Comparison of ENCODE assay signal across 19 cellular contexts in genomic region chr5:143251946-143252345, GRCh38.
DNase-seq lines count a peak whose midpoint lies in the region; ATAC-seq and TF ChIP-seq lines count a peak whose summit lies in the region.
"Had no signal": no experiment of that assay in that cellular context is flagged by ENCODE, and none has a peak within 500 bp of the region (broad histone marks: within the 10 kb centered on the region; RNA-seq: fewer than 3 reads in every experiment).

No MANE protein-coding gene starts in this region.

- H3K14ac ChIP-seq in IMR-90 (replicated peaks; ENCODE audit: low read depth, low read length), result no peak overlapping the region

- no peak overlapping the region for H3K56ac ChIP-seq in IMR-90 (ENCODE audit: extremely low read depth, insufficient read depth, low read length)

- H2AK5ac ChIP-seq in IMR-90 (ENCODE audit: low read depth, low read length), result no peak overlapping the region

- intact Hi-C loops in IMR-90 (cut with micrococcal nuclease), result no loop called here
- intact Hi-C loops in Right ventricle myocardium superior (cut with DNase I), result no loop called here

- no peaks in the 10 kb centered on the region for H3K27me3 Mint-ChIP-seq in stimulated activated naive B cell treated with anti-CD40 and anti-IgM and Interleukin-4, amounts not matched to agents 10 μg/mL and 1 μg/mL and 100 μg/mL, for 72 hours

- H3K9me1 ChIP-seq in IMR-90 (ENCODE audit: insufficient read depth, low read length), result peaks cover 8% of the 10 kb centered on the region

- no peaks in the 10 kb centered on the region for H4K20me1 ChIP-seq in IMR-90 (ENCODE audit: insufficient read depth, low read length)

- TF ChIP-seq RAD21 in IMR-90 (IDR thresholded peaks at IDR 0.05; ENCODE audit: low read length), result no peak

- H3K27me3 ChIP-seq in IMR-90 (ENCODE audit: control insufficient read depth, insufficient read depth, low read length), result no peaks in the 10 kb centered on the region

- no peaks in the 10 kb centered on the region for H3K36me3 Mint-ChIP-seq in stimulated activated naive B cell treated with anti-CD40 and anti-IgM and Interleukin-4, amounts not matched to agents 10 μg/mL and 1 μg/mL and 100 μg/mL, for 72 hours
- H3K36me3 Mint-ChIP-seq: CD14-positive monocyte had no signal

- no peak overlapping the region for H2AK9ac ChIP-seq in IMR-90 (replicated peaks; ENCODE audit: low read depth, low read length, poor library complexity)

- 0 out of 2 replicates have a peak overlapping the region, but pooled peaks have one; percentile 3 for H2BK120ac ChIP-seq in IMR-90 (ENCODE audit: low read depth, low read length)

- no peak for TF ChIP-seq CTCF in IMR-90 (conservative IDR thresholded peaks at IDR 0.05; ENCODE audit: low read depth, low read length)

- no peak overlapping the region for H3K9ac ChIP-seq in IMR-90 (ENCODE audit: low read depth, low read length)

- H3K4me2 ChIP-seq in IMR-90 (ENCODE audit: low read depth, low read length), result no peak overlapping the region
- H3K4me2 ChIP-seq: PC-9 had no signal

- H3K9me3 ChIP-seq in IMR-90 (ENCODE audit: control insufficient read depth, insufficient read depth, low read length), result no peaks in the 10 kb centered on the region
- H3K9me3 ChIP-seq: Caco-2 had no signal

- dilution Hi-C loops in IMR-90 (cut with HindIII; ENCODE audit: low sequenced_read_pairs, unreplicated experiment), result no loop called here

- TF ChIP-seq POLR2A in IMR-90 (IDR thresholded peaks at IDR 0.05; ENCODE audit: low read depth, low read length), result no peak

- DNase-seq in IMR-90 (no peak), Right ventricle myocardium superior (no peak), NCI-H146 (lab: John Stamatoyannopoulos, UW) (no peak)
- no peak for DNase-seq in stimulated activated naive B cell treated with anti-CD40 and anti-IgM and Interleukin-4, amounts not matched to agents 10 μg/mL and 1 μg/mL and 100 μg/mL, for 72 hours
- DNase-seq: ACHN, AML-193, Caco-2, DMS153, H9, NCI-H1417 treated with DMSO at 0.1 percent for 48 hours, NCI-H2081, NCI-H510A, NCI-H774, PC-9 had no signal

- H3K27ac Mint-ChIP-seq in stimulated activated naive B cell treated with anti-CD40 and anti-IgM and Interleukin-4, amounts not matched to agents 10 μg/mL and 1 μg/mL and 100 μg/mL, for 72 hours, result peak overlapping the region; percentile 59
- H3K27ac Mint-ChIP-seq: T-helper 2 cell treated with Interferon-gamma antibody and Interleukin-4, amounts not matched to agents 5 μg/mL and 100 μg/mL, for 36 hours had no signal

- no peak overlapping the region for H2AFZ ChIP-seq in IMR-90 (replicated peaks; ENCODE audit: low read length, poor library complexity)
- H2AFZ ChIP-seq: PC-9 had no signal

- H2BK20ac ChIP-seq in IMR-90 (ENCODE audit: low read depth, low read length), result peak overlapping the region; percentile 9; the same call in 1 of the 2 replicates

- CTCF ChIA-PET in IMR-90 (lab: Yijun Ruan, JAX), result no interaction called here

- H4K8ac ChIP-seq in IMR-90 (ENCODE audit: low read depth in 2 of 2, low read length in 2 of 2), result no peak overlapping the region

- H2BK15ac ChIP-seq in IMR-90 (ENCODE audit: low read depth, low read length), result no peak overlapping the region

- H3K4ac ChIP-seq in IMR-90 (ENCODE audit: low read depth, low read length), result no peak overlapping the region

- BruUV-seq in IMR-90 (replicated peaks; lab: Mats Ljungman, UMichigan), result no TSS peak

- no peaks in the 10 kb centered on the region for H3K36me3 ChIP-seq in IMR-90 (ENCODE audit: control insufficient read depth, insufficient read depth, low read length)

- H3K27ac ChIP-seq in IMR-90 (ENCODE audit: insufficient read depth, low read length), result no peak overlapping the region
- H3K27ac ChIP-seq: PC-9 had no signal

- H3K18ac ChIP-seq in IMR-90 (ENCODE audit: low read depth, low read length), result no peak overlapping the region

- H3K4me3 Mint-ChIP-seq in stimulated activated naive B cell treated with anti-CD40 and anti-IgM and Interleukin-4, amounts not matched to agents 10 μg/mL and 1 μg/mL and 100 μg/mL, for 72 hours, result no peak overlapping the region
- H3K4me3 Mint-ChIP-seq: CD14-positive monocyte; H9; T-helper 2 cell treated with Interferon-gamma antibody and Interleukin-4, amounts not matched to agents 5 μg/mL and 100 μg/mL, for 36 hours had no signal

- H3K9me3 Mint-ChIP-seq in stimulated activated naive B cell treated with anti-CD40 and anti-IgM and Interleukin-4, amounts not matched to agents 10 μg/mL and 1 μg/mL and 100 μg/mL, for 72 hours, result peaks cover 5 to 6% of the 10 kb centered on the region in 2 donors

- no peak overlapping the region for H4K5ac ChIP-seq in IMR-90 (ENCODE audit: low read depth, low read length)

- no peaks in the 10 kb centered on the region for H3K79me1 ChIP-seq in IMR-90 (ENCODE audit: low read depth in 1 of 2, low read length in 2 of 2)

- no peak overlapping the region for H3K23ac ChIP-seq in IMR-90 (ENCODE audit: low read depth, low read length)

- in situ Hi-C loops in IMR-90 (cut with MboI; ENCODE audit: low sequenced_read_pairs), result no loop called here

- H3K4me3 ChIP-seq in IMR-90 (ENCODE audit: insufficient read depth, low read depth, low read length), result no peak overlapping the region
- H3K4me3 ChIP-seq: PC-9 had no signal

- peak; percentile 55 for ATAC-seq in GM18868 (IDR thresholded peaks at IDR 0.05; ENCODE audit: unreplicated experiment)
- peak; percentile 36 for ATAC-seq in HG02678 (IDR thresholded peaks at IDR 0.05; ENCODE audit: unreplicated experiment)
- no peak for ATAC-seq in IMR-90 (ENCODE audit: low read depth)
- peak in 1 of 2 donors; percentile 64 for ATAC-seq in stimulated activated naive B cell treated with anti-CD40 and anti-IgM and Interleukin-4, amounts not matched to agents 10 μg/mL and 1 μg/mL and 100 μg/mL, for 72 hours (replicated peaks)
- no peak for ATAC-seq in Right ventricle myocardium superior (ENCODE audit: poor library complexity)
- ATAC-seq in HG03457 (IDR thresholded peaks at IDR 0.05; ENCODE audit: unreplicated experiment), result no peak

- peaks cover 14 to 27% of the 10 kb centered on the region in 2 donors for H3K4me1 Mint-ChIP-seq in stimulated activated naive B cell treated with anti-CD40 and anti-IgM and Interleukin-4, amounts not matched to agents 10 μg/mL and 1 μg/mL and 100 μg/mL, for 72 hours

- H3K4me1 ChIP-seq in IMR-90 (ENCODE audit: control insufficient read depth, insufficient read depth, low read length), result peaks cover 13% of the 10 kb centered on the region

- no peak overlapping the region for H4K91ac ChIP-seq in IMR-90 (ENCODE audit: insufficient read depth, low read depth, low read length)

- POLR2A ChIA-PET in IMR-90 (lab: Charles Lee; ENCODE audit: unreplicated experiment), result no interaction called here

- 100% methylated on average over 1 of the region's 4 CpGs; no CpG with 5 or more reads in 1 of the 2 experiments for WGBS in IMR-90 (ENCODE audit: extremely low coverage in 2 of 2, insufficient read length in 1 of 2), 2 experiments

- H2BK5ac ChIP-seq in IMR-90 (ENCODE audit: low read depth, low read length, poor library complexity, severe bottlenecking), result no peak overlapping the region

TF ChIP-seq in IMR-90, 13 proteins besides CTCF, POLR2A, EP300 and RAD21:
- TF ChIP-seq SMC3 (IDR thresholded peaks at IDR 0.05; ENCODE audit: low read depth, low read length) (no peak), FOS (IDR thresholded peaks at IDR 0.05; ENCODE audit: low read depth, low read length) (no peak), MAZ (IDR thresholded peaks at IDR 0.05; ENCODE audit: borderline replicate concordance, low read depth, low read length) (no peak), USF2 (IDR thresholded peaks at IDR 0.05; ENCODE audit: low read depth, low read length) (no peak), RFX5 (IDR thresholded peaks at IDR 0.05; ENCODE audit: low read depth, low read length) (no peak)
TF ChIP-seq in IMR-90: peak in this region for 0.

Comparison
In these comparisons a context has a peak if more than half of its experiments do, and no peak if none do; other contexts are left out.
1. ATAC-seq: peak in GM18868 (single experiment) and HG02678 (single experiment); none in IMR-90 (single experiment), Right ventricle myocardium superior (single experiment) and HG03457 (single experiment).